ENCODE assay signal across 8 cellular contexts in the genomic region with DNA sequence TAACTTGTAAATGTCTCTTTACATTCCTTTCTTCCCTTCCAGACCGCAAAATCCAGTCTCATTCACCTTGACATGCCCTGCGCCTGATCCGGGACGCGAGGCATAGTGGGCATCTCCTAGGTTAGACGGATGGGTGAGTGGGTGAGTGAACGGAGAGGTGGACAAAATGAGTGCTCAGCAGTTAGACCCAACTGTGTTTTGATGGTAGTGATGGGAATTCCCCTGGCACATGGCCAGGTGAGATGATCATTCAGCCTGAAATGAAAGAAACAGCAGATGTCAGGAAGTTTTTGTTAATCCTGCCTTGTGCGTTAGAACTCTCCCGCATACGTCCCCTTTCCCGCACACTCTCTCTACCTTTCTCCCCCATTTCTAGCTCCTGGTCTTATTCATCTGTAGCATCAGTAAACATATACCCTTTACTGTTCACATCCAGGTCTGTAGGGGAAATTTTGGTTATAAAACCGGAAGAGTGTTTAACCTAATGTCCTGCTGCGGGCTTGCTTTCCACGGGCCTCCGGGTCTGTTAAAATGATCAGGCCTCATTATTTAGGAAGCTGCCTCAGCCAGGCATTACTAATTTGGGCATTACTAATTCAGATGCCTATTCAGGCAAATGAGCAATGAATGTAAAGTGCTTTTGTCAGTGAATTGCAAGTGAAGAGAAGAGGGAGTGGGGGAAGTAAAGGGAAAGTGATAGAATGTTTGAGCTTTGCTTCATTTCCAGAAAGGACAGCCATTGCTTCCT.
DNase-seq lines count a peak whose midpoint lies in the region; ATAC-seq lines count a peak whose summit lies in the region.

No MANE protein-coding gene starts in this region.

- H3K4me1 Mint-ChIP-seq in activated T-cell treated with anti-CD3 and anti-CD28 coated beads, Interleukin-2, amount 50 U/mL, for 24 hours (ENCODE audit: low read depth) = peaks cover 59% of the 10 kb centered on the region
- H3K4me1 Mint-ChIP-seq in stimulated activated naive B cell treated with anti-CD40 and anti-IgM and Interleukin-4, amounts not matched to agents 10 μg/mL and 1 μg/mL and 100 μg/mL, for 72 hours = peaks cover 42 to 62% of the 10 kb centered on the region in 2 donors

- peak overlapping the region; percentile 88 for H3K27ac Mint-ChIP-seq in activated T-cell treated with anti-CD3 and anti-CD28 coated beads, Interleukin-2, amount 50 U/mL, for 24 hours
- peak overlapping the region; percentile 94 for H3K27ac Mint-ChIP-seq in stimulated activated naive B cell treated with anti-CD40 and anti-IgM and Interleukin-4, amounts not matched to agents 10 μg/mL and 1 μg/mL and 100 μg/mL, for 72 hours

- no peaks in the 10 kb centered on the region for H3K9me3 Mint-ChIP-seq in activated T-cell treated with anti-CD3 and anti-CD28 coated beads, Interleukin-2, amount 50 U/mL, for 24 hours
- H3K9me3 Mint-ChIP-seq in stimulated activated naive B cell treated with anti-CD40 and anti-IgM and Interleukin-4, amounts not matched to agents 10 μg/mL and 1 μg/mL and 100 μg/mL, for 72 hours = peaks cover 3 to 4% of the 10 kb centered on the region in 2 donors

- ATAC-seq in stimulated activated naive B cell treated with anti-CD40 and anti-IgM and Interleukin-4, amounts not matched to agents 10 μg/mL and 1 μg/mL and 100 μg/mL, for 72 hours (replicated peaks) = peak; percentile 83 to 84

- H3K36me3 Mint-ChIP-seq in activated T-cell treated with anti-CD3 and anti-CD28 coated beads, Interleukin-2, amount 50 U/mL, for 24 hours (ENCODE audit: low read depth) = peaks cover 56% of the 10 kb centered on the region
- H3K36me3 Mint-ChIP-seq in stimulated activated naive B cell treated with anti-CD40 and anti-IgM and Interleukin-4, amounts not matched to agents 10 μg/mL and 1 μg/mL and 100 μg/mL, for 72 hours = peaks cover 32 to 41% of the 10 kb centered on the region in 2 donors

- H3K4me3 Mint-ChIP-seq in activated T-cell treated with anti-CD3 and anti-CD28 coated beads, Interleukin-2, amount 50 U/mL, for 24 hours = peak overlapping the region; percentile 24
- peak overlapping the region; percentile 37 to 80 for H3K4me3 Mint-ChIP-seq in stimulated activated naive B cell treated with anti-CD40 and anti-IgM and Interleukin-4, amounts not matched to agents 10 μg/mL and 1 μg/mL and 100 μg/mL, for 72 hours

- DNase-seq in SHP77 (lab: John Stamatoyannopoulos, UW) (peak; percentile 45 to 51), SHP77 treated with DMSO at 0.1 percent for 48 hours (lab: John Stamatoyannopoulos, UW) (no peak), LHCN-M2 (ENCODE audit: low read depth) (peak; percentile 19), iris pigment epithelial cell (ENCODE audit: low read depth) (peak; percentile 88), HPDE6-E6E7 (ENCODE audit: extremely low spot score) (no peak), NCI-H187 treated with DMSO at 0.1 percent for 48 hours (lab: John Stamatoyannopoulos, UW) (no peak)
- peak; percentile 69 for DNase-seq in activated T-cell treated with anti-CD3 and anti-CD28 coated beads, Interleukin-2, amount 50 U/mL, for 24 hours
- peak; percentile 60 for DNase-seq in stimulated activated naive B cell treated with anti-CD40 and anti-IgM and Interleukin-4, amounts not matched to agents 10 μg/mL and 1 μg/mL and 100 μg/mL, for 72 hours

- no peaks in the 10 kb centered on the region for H3K27me3 Mint-ChIP-seq in activated T-cell treated with anti-CD3 and anti-CD28 coated beads, Interleukin-2, amount 50 U/mL, for 24 hours
- H3K27me3 Mint-ChIP-seq in stimulated activated naive B cell treated with anti-CD40 and anti-IgM and Interleukin-4, amounts not matched to agents 10 μg/mL and 1 μg/mL and 100 μg/mL, for 72 hours = no peaks in the 10 kb centered on the region

Comparison
In these comparisons a context has a peak if more than half of its experiments do, and no peak if none do; other contexts are left out.
1. DNase-seq: peak in SHP77 (2 of 2), LHCN-M2 (single experiment), activated T-cell treated with anti-CD3 and anti-CD28 coated beads, Interleukin-2, amount 50 U/mL, for 24 hours (single experiment), iris pigment epithelial cell (single experiment) and stimulated activated naive B cell treated with anti-CD40 and anti-IgM and Interleukin-4, amounts not matched to agents 10 μg/mL and 1 μg/mL and 100 μg/mL, for 72 hours (single experiment); none in SHP77 treated with DMSO at 0.1 percent for 48 hours (single experiment), HPDE6-E6E7 (single experiment) and NCI-H187 treated with DMSO at 0.1 percent for 48 hours (single experiment).